ENCODE assay signal across 1 cellular context in genomic region chr5:140402258-140403074, GRCh38.
TF ChIP-seq lines count a peak whose summit lies in the region.

No MANE protein-coding gene starts in this region.

TF ChIP-seq in GM12878, 131 proteins besides CTCF, POLR2A, EP300 and RAD21 (continued from another document):
- TF ChIP-seq ZNF274 (IDR thresholded peaks at IDR 0.05; ENCODE audit: insufficient read depth, insufficient read length) (no peak), NFYA (IDR thresholded peaks at IDR 0.05; ENCODE audit: borderline replicate concordance, low read depth, low read length) (no peak), TAF1 (IDR thresholded peaks at IDR 0.05; ENCODE audit: borderline replicate concordance, low read depth, low read length) (no peak), NFXL1 (IDR thresholded peaks at IDR 0.05; ENCODE audit: borderline replicate concordance) (no peak), CHD2 (IDR thresholded peaks at IDR 0.05; ENCODE audit: borderline replicate concordance, low read depth, low read length) (peak; percentile 63), ELK1 (IDR thresholded peaks at IDR 0.05; ENCODE audit: low read depth, low read length) (no peak), JUND (IDR thresholded peaks at IDR 0.05; ENCODE audit: low read depth, low read length) (no peak), ZBTB11 (CRISPR knock-in tag; IDR thresholded peaks at IDR 0.05) (0 out of 2 replicates have a peak, but pooled peaks have one; percentile 15), HDAC2 (IDR thresholded peaks at IDR 0.05) (no peak), CEBPB (IDR thresholded peaks at IDR 0.05; ENCODE audit: borderline replicate concordance in 1 of 2, low read depth in 2 of 2, low read length in 2 of 2) (no peak), CREB1 (IDR thresholded peaks at IDR 0.05; ENCODE audit: low read depth) (no peak), MYB (IDR thresholded peaks at IDR 0.05; ENCODE audit: borderline replicate concordance, low read depth, low read length) (no peak), JUNB (IDR thresholded peaks at IDR 0.05) (no peak), SMC3 (IDR thresholded peaks at IDR 0.05; ENCODE audit: borderline replicate concordance, low read length) (no peak), SMAD1 (IDR thresholded peaks at IDR 0.05; ENCODE audit: low read depth, partially characterized antibody) (no peak), ZNF384 (IDR thresholded peaks at IDR 0.05; ENCODE audit: borderline replicate concordance, low read depth, low read length) (peak; percentile 49; the same call in 1 of the 2 replicates)
- TF ChIP-seq, protein P1, sequence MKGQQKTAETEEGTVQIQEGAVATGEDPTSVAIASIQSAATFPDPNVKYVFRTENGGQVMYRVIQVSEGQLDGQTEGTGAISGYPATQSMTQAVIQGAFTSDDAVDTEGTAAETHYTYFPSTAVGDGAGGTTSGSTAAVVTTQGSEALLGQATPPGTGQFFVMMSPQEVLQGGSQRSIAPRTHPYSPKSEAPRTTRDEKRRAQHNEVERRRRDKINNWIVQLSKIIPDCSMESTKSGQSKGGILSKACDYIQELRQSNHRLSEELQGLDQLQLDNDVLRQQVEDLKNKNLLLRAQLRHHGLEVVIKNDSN (IDR thresholded peaks at IDR 0.05; ENCODE audit: borderline replicate concordance, extremely low read length, insufficient read depth, low read depth, low read length), result peak; percentile 38
